In the genomic region with DNA sequence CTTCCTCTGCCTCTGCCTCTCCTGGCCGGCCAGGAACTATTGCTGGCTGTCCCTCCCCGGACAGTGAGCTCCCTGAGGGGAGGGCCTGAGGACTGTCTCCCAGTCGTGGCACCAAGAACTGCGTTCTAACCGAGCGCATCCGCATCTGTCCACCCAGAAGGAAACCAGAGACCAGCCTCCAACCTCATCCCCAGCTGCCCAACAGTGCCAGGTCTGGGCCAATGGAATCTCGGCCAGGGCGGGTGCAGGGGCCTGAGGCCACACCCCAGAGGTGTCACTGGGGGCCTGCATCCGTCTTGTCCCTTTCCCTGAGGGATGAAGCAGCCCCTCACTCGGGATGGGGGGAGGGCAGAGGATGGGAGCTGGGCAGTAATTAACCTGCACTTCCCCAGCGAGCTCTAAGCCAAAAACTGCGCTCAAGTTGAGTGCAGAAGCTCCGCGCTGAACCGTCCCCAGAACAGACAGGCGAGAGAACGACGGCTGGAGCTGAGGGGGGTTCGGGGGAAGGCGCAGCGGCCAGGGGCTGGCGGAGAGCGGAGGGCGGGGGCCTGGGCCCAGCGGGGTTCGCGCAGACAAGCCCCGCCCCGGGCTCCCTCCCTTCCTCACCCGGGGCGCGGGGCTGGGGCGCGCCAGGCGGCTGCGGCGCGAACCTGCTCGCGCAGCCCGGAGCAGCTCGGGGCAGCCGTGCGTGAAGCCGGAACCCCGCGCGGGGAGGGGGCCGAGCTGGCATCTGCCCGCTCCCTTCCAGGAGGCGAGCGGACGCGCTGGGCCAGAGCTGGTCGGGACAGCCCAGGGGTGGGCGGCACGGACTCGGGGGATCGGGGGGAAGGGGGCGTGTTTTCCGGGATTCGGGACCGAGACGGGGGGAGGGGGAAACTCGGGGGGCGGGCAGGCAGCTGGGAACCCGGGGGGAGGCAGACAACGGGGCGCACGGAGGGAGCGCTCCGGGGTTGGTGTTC, we compare ENCODE assay signal across 8 cellular contexts. TPM values are rescaled to one million over a fixed set of nuclear protein-coding genes. Genes with fewer than 3 reads are reported as not detected.
DNase-seq lines count a peak whose midpoint lies in the region; ATAC-seq and TF ChIP-seq lines count a peak whose summit lies in the region.

No MANE protein-coding gene starts in this region.

- ATAC-seq in HG02943 (IDR thresholded peaks at IDR 0.05; ENCODE audit: low read depth, unreplicated experiment), result peak; percentile 45

- peak overlapping the region; percentile 72 for H3K4me3 ChIP-seq in kidney epithelial cell (ENCODE audit: low read depth, low read length)

- peaks cover 5% of the 10 kb centered on the region for H3K27me3 ChIP-seq in kidney epithelial cell (ENCODE audit: control insufficient read depth, insufficient read depth, low read length)

- no peaks in the 10 kb centered on the region for H3K36me3 ChIP-seq in kidney epithelial cell (ENCODE audit: control insufficient read depth, insufficient read depth, low read length)

- DNase-seq in NCI-H1417 (lab: John Stamatoyannopoulos, UW), result peak; percentile 55 to 95 (median 94)
- no peak for DNase-seq in NCI-H1417 treated with DMSO at 0.1 percent for 48 hours (lab: John Stamatoyannopoulos, UW)
- peak; percentile 67 for DNase-seq in NCI-H2171 (lab: John Stamatoyannopoulos, UW)
- peak; percentile 68 for DNase-seq in activated CD4-positive, CD25-positive, alpha-beta regulatory T cell treated with anti-CD3 and anti-CD28 coated beads, Interleukin-2, amount 50 U/mL, for 72 hours
- DNase-seq in cerebellum (ENCODE audit: low spot score), result peak; percentile 64
- no peak for DNase-seq in kidney epithelial cell (ENCODE audit: low read depth)
- peak; percentile 21 to 30 for DNase-seq in stimulated activated CD4-positive, alpha-beta T cell treated with anti-CD3 and anti-CD28 coated beads, Interleukin-1b, Interleukin-23, amount 100 ng/mL, for 1 hour (ENCODE audit: low read depth in 2 of 2)

- TF ChIP-seq CTCF in kidney epithelial cell (IDR thresholded peaks at IDR 0.05; ENCODE audit: insufficient read depth, low read length, poor library complexity, severe bottlenecking), result no peak

RNA-seq across cellular contexts. Expression of a gene that starts 1.4 kb away (rescaled TPM):
- total RNA-seq in cerebellum (1.9 TPM), kidney epithelial cell (3.8 and 5.1 TPM in 2 replicates)

RNA-seq across cellular contexts. Expression of a gene that starts 13.2 kb away (rescaled TPM):
- total RNA-seq in cerebellum, result 0.36 TPM
- total RNA-seq in kidney epithelial cell, result not detected in 2 replicates

RNA-seq across cellular contexts. Expression of a gene that starts 45.7 kb away (rescaled TPM):
- total RNA-seq in cerebellum, result 5.2 TPM
- 2.1 and 4.0 TPM in 2 replicates for total RNA-seq in kidney epithelial cell

RNA-seq across cellular contexts. Expression of a gene that starts 46.6 kb away (rescaled TPM):
- 2.4 TPM for total RNA-seq in cerebellum
- total RNA-seq in kidney epithelial cell, result not detected in 2 replicates

RNA-seq across cellular contexts. Expression of a gene that starts 53.5 kb away (rescaled TPM):
- 24.0 TPM for total RNA-seq in cerebellum
- total RNA-seq in kidney epithelial cell, result 125 and 143 TPM in 2 replicates

Comparison
In these comparisons a context has a peak if more than half of its experiments do, and no peak if none do; other contexts are left out.
1. DNase-seq: peak in NCI-H1417 (3 of 3), NCI-H2171 (single experiment), activated CD4-positive, CD25-positive, alpha-beta regulatory T cell treated with anti-CD3 and anti-CD28 coated beads, Interleukin-2, amount 50 U/mL, for 72 hours (single experiment), cerebellum (single experiment) and stimulated activated CD4-positive, alpha-beta T cell treated with anti-CD3 and anti-CD28 coated beads, Interleukin-1b, Interleukin-23, amount 100 ng/mL, for 1 hour (2 of 2); none in NCI-H1417 treated with DMSO at 0.1 percent for 48 hours (single experiment) and kidney epithelial cell (single experiment).